Comparison of ENCODE assay signal across 7 cellular contexts in the genomic region with DNA sequence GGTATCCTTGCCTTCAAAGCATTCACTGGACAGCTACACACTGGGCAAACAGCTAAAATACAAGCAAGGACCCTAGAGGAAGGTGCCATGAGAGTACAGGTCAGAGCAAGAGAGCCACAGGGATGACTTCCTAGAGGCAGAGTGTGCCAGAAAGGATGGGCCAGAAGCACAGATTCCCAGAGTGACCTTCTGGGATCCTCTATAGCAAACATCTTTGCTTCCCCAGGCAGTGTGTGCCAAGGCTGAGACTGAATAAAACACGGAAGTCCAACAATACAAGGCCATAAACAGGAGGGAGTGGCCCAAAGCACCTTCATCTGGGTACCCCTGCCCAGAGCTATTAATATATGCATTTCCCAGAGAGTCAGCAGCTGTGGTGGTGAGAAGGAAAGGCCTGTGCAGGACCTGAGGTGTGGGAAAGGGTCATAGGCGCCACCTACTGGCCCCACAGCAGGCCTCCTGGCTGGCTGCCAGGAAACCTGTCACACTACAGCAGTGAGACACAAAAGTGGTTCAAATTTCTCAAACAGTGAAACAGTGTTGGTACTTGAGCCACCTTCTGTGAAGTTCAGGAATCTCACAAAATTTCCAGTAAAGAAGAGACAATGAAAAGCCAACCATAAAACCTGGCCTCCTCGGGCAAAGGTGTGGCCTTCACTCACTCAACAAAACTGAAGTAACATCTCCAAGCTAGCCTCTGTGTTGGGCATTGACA. TPM values are rescaled to one million over a fixed set of nuclear protein-coding genes. Genes with fewer than 3 reads are reported as not detected.
A peak's percentile ranks its signal among the peaks of the same experiment; 100 is the strongest.
DNase-seq lines count a peak whose midpoint lies in the region; ATAC-seq and TF ChIP-seq lines count a peak whose summit lies in the region.

No MANE protein-coding gene starts in this region.

- ATAC-seq in GM18498 (IDR thresholded peaks at IDR 0.05; ENCODE audit: unreplicated experiment) (peak; percentile 42), gastroesophageal sphincter (peak; percentile 86)

- DNase-seq in MV-4-11 (lab: John Stamatoyannopoulos, UW): peak; percentile 72
- DNase-seq in SJSA1 (ENCODE audit: low read depth in 1 of 2, low spot score in 2 of 2): peak; percentile 28 to 58
- DNase-seq in activated gamma-delta T cell treated with anti-CD3 and anti-CD28 coated beads, Interleukin-2, amount 50 U/mL, for 16 hours (ENCODE audit: low read depth): peak; percentile 47
- DNase-seq in ovary: peak; percentile 70 to 90 (median 86)
- peak; percentile 79 to 86 for DNase-seq in tibial nerve (ENCODE audit: low spot score in 2 of 2)

- 35 to 55% methylated on average over 2 of the region's 3 CpGs for WGBS in gastroesophageal sphincter (ENCODE audit: low coverage in 1 of 2), 2 donors
- WGBS in ovary, 3 donors: 33 to 43% (median 35%) methylated on average over 3 of the region's 3 CpGs
- WGBS in tibial nerve, 2 donors: 34 to 39% methylated on average over 3 of the region's 3 CpGs

- H3K27ac ChIP-seq in SJSA1: no peak overlapping the region
- H3K27ac ChIP-seq in gastroesophageal sphincter: peak overlapping the region in 1 of 4 donors; percentile 18
- no peak overlapping the region for H3K27ac ChIP-seq in ovary
- no peak overlapping the region for H3K27ac ChIP-seq in tibial nerve

- H3K4me3 ChIP-seq in SJSA1: no peak overlapping the region
- no peak overlapping the region for H3K4me3 ChIP-seq in gastroesophageal sphincter
- no peak overlapping the region for H3K4me3 ChIP-seq in ovary
- no peak overlapping the region for H3K4me3 ChIP-seq in tibial nerve

- no peaks in the 10 kb centered on the region for H3K27me3 ChIP-seq in SJSA1 (replicated peaks)
- no peaks in the 10 kb centered on the region for H3K27me3 ChIP-seq in gastroesophageal sphincter
- no peaks in the 10 kb centered on the region for H3K27me3 ChIP-seq in ovary
- H3K27me3 ChIP-seq in tibial nerve: no peaks in the 10 kb centered on the region

- TF ChIP-seq EP300 in gastroesophageal sphincter (IDR thresholded peaks at IDR 0.05): no peak
- no peak for TF ChIP-seq EP300 in ovary (IDR thresholded peaks at IDR 0.05)
- peak in 1 of 2 donors; percentile 69 for TF ChIP-seq EP300 in tibial nerve (IDR thresholded peaks at IDR 0.05)

- H3K36me3 ChIP-seq in SJSA1: no peaks in the 10 kb centered on the region
- no peaks in the 10 kb centered on the region for H3K36me3 ChIP-seq in gastroesophageal sphincter
- no peaks in the 10 kb centered on the region for H3K36me3 ChIP-seq in ovary
- no peaks in the 10 kb centered on the region for H3K36me3 ChIP-seq in tibial nerve

- TF ChIP-seq POLR2A in gastroesophageal sphincter (IDR thresholded peaks at IDR 0.05): no peak
- no peak for TF ChIP-seq POLR2A in ovary (IDR thresholded peaks at IDR 0.05)
- no peak for TF ChIP-seq POLR2A in tibial nerve (IDR thresholded peaks at IDR 0.05)

- no peaks in the 10 kb centered on the region for H3K9me3 ChIP-seq in SJSA1 (replicated peaks)
- no peaks in the 10 kb centered on the region for H3K9me3 ChIP-seq in gastroesophageal sphincter
- no peaks in the 10 kb centered on the region for H3K9me3 ChIP-seq in ovary
- H3K9me3 ChIP-seq in tibial nerve: no peaks in the 10 kb centered on the region

- peak; percentile 73 to 90 (median 84) for TF ChIP-seq CTCF in gastroesophageal sphincter (IDR thresholded peaks at IDR 0.05)
- peak; percentile 53 to 66 (median 55) for TF ChIP-seq CTCF in ovary (IDR thresholded peaks at IDR 0.05)
- peak; percentile 77 to 83 (median 81) for TF ChIP-seq CTCF in tibial nerve (IDR thresholded peaks at IDR 0.05)

- intact Hi-C loops in ovary (cut with DNase I): no loop called here

- H3K4me1 ChIP-seq in SJSA1 (replicated peaks) (no peaks in the 10 kb centered on the region), gastroesophageal sphincter (peaks cover 0 to 40% (median 0%) of the 10 kb centered on the region in 3 donors), ovary (ENCODE audit: insufficient read depth) (no peaks in the 10 kb centered on the region), tibial nerve (peaks cover 0 to 30% (median 15%) of the 10 kb centered on the region in 4 donors)

RNA-seq across cellular contexts. Expression of a gene that starts 20.3 kb away (rescaled TPM):
- 13.4 and 15.4 TPM in 2 replicates for total RNA-seq in SJSA1 (2014; rRNA removed; shearing (Covaris generic))
- total RNA-seq in gastroesophageal sphincter (10 to 100 TPM; 19.4 to 30.4 (median 23.4) TPM), ovary (10 to 100 TPM; 10.0 to 25.1 (median 14.8) TPM), tibial nerve (10 to 100 TPM; 19.4 to 37.8 (median 27.1) TPM)
- polyA plus RNA-seq in ovary: 10 to 100 TPM in 1 of 2 donors, 1 to 10 TPM in 1; 3.4 to 11.9 TPM
